ENCODE assay signal across 9 cellular contexts in the genomic region with DNA sequence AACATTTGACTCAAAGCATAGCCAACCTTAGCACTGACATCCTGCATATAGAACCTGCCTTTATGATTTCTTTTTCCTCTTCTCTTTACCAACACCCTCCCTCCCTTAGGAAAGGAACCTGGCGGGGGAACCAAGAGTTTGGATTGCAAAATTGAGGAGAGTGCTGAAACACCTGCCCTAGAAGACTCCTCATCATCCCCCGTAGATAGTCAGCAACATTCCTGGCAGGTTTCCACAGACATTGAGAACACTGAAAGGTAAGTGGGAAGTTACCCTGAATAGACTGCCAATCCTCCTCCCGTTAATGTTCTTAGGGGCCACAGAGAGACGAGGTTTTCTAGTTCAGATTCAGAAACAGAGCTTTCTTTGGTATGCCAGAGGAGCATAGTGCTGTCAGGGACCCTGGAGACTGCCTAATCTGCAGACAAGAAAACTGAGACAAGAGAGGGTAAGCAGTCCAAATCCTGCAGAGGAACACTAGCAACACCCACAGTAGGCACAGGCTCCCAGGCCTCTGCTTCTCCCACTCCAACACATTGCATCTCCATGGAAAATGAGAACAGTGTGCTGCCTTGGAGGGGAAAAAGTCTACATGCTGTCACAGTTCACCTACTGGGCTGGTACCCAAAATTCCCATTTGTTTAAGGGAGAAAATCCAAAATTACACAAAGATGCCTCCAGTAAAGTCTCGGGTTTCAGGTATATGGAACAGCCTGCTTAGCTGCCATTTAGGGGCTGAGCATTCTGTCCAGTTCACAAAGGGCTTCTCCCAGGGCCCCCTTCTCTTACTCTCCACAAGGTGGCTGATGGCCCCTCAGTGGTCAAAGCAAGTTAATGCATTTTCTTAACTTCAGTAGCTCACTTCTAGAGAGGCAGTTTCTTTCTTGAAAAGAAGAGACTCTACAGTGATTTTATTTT.
DNase-seq lines count a peak whose midpoint lies in the region; ATAC-seq and TF ChIP-seq lines count a peak whose summit lies in the region.
"Had no signal": no experiment of that assay in that cellular context is flagged by ENCODE, and none has a peak within 500 bp of the region (broad histone marks: within the 10 kb centered on the region; RNA-seq: fewer than 3 reads in every experiment).

No MANE protein-coding gene starts in this region.

- DNase-seq in H4 (ENCODE audit: low spot score): peak; percentile 10
- DNase-seq in PC-3: peak; percentile 26
- DNase-seq in fibroblast of the aortic adventitia (ENCODE audit: low read depth): no peak
- peak; percentile 4 for DNase-seq in pulmonary artery endothelial cell (ENCODE audit: low read depth, low spot score)
- DNase-seq in upper lobe of left lung: no peak
- DNase-seq: effector CD4-positive, alpha-beta T cell; stimulated activated naive CD4-positive, alpha-beta T cell treated with Interleukin-2 at 50 U/mL for 16 hours had no signal

- H3K9me2 ChIP-seq in PC-3 (replicated peaks; ENCODE audit: low read length): no peaks in the 10 kb centered on the region

- H2AFZ ChIP-seq in PC-3 (ENCODE audit: low read length): no peak overlapping the region

- TF ChIP-seq EP300 in upper lobe of left lung (IDR thresholded peaks at IDR 0.05): no peak

- H3K36me3 ChIP-seq in PC-3 (ENCODE audit: low read depth, low read length) (no peaks in the 10 kb centered on the region), upper lobe of left lung (no peaks in the 10 kb centered on the region)

- H3K4me3 ChIP-seq in PC-3 (ENCODE audit: low read length) (no peak overlapping the region), fibroblast of the aortic adventitia (ENCODE audit: low read depth, low read length) (no peak overlapping the region), upper lobe of left lung (no peak overlapping the region)

- POLR2A ChIA-PET in PC-3 (lab: Charles Lee; ENCODE audit: unreplicated experiment): no interaction called here

- no TSS peak for BruUV-seq in PC-3 (replicated peaks; lab: Mats Ljungman, UMichigan)

- H3K9me3 ChIP-seq in PC-3 (ENCODE audit: low read length) (no peaks in the 10 kb centered on the region), upper lobe of left lung (no peaks in the 10 kb centered on the region)

- ATAC-seq in PC-3 (peak; percentile 75), upper lobe of left lung (ENCODE audit: low FRiP score in 2 of 2) (no peak), HG02885 (IDR thresholded peaks at IDR 0.05; ENCODE audit: poor library complexity, unreplicated experiment) (no peak), GM21381 (IDR thresholded peaks at IDR 0.05; ENCODE audit: unreplicated experiment) (no peak)

- peak; percentile 57; the same call in 1 of the 2 replicates for TF ChIP-seq CTCF in PC-3 (conservative IDR thresholded peaks at IDR 0.05; ENCODE audit: low read depth, low read length)
- peak; percentile 21 for TF ChIP-seq CTCF in fibroblast of the aortic adventitia (IDR thresholded peaks at IDR 0.05; ENCODE audit: insufficient read depth, low read length)
- peak in 1 of 6 experiments; percentile 10 for TF ChIP-seq CTCF in upper lobe of left lung (IDR thresholded peaks at IDR 0.05)

- H3K27me3 ChIP-seq in PC-3 (ENCODE audit: low read length): no peaks in the 10 kb centered on the region
- no peaks in the 10 kb centered on the region for H3K27me3 ChIP-seq in upper lobe of left lung

- intact Hi-C loops in PC-3 (cut with micrococcal nuclease): no loop called here

- H3K9ac ChIP-seq in PC-3 (ENCODE audit: low read length): no peak overlapping the region

- H3K27ac ChIP-seq in PC-3 (ENCODE audit: low read length) (no peak overlapping the region), upper lobe of left lung (no peak overlapping the region)

- H3K4me1 ChIP-seq in PC-3 (ENCODE audit: insufficient read depth, low read length) (no peaks in the 10 kb centered on the region), upper lobe of left lung (no peaks in the 10 kb centered on the region)

- TF ChIP-seq POLR2A in upper lobe of left lung (IDR thresholded peaks at IDR 0.05): no peak

- no peaks in the 10 kb centered on the region for H3K79me2 ChIP-seq in PC-3 (ENCODE audit: low read length)

- CTCF ChIA-PET in PC-3 (lab: Charles Lee): interaction anchor here (0.5 to 1.5 kb wide), 5 partner anchors 17 to 247 kb away, joined by 3 to 7 read pairs (median 5); a partner anchor contains a TSS

- WGBS in upper lobe of left lung, 2 donors: 62 to 67% methylated on average over 5 of the region's 5 CpGs

- H4K20me1 ChIP-seq in PC-3 (ENCODE audit: low read length): no peaks in the 10 kb centered on the region

- no peak overlapping the region for H3K4me2 ChIP-seq in PC-3 (ENCODE audit: low read length)

- no peaks in the 10 kb centered on the region for H3F3A ChIP-seq in PC-3 (ENCODE audit: low read length, unreplicated experiment)

Comparison
In these comparisons a context has a peak if more than half of its experiments do, and no peak if none do; other contexts are left out.
1. DNase-seq: peak in H4 (single experiment), PC-3 (single experiment) and pulmonary artery endothelial cell (single experiment); none in fibroblast of the aortic adventitia (single experiment) and upper lobe of left lung (0 of 2).